8 cellular contexts compared by ENCODE assay signal in genomic region chr1:117121589-117122296, GRCh38. TPM values are rescaled to one million over a fixed set of nuclear protein-coding genes. Genes with fewer than 3 reads are reported as not detected.
DNase-seq lines count a peak whose midpoint lies in the region; ATAC-seq and TF ChIP-seq lines count a peak whose summit lies in the region.

TRIM45 (minus strand) TSS chr1:117121749; CDS start chr1:117121201, 548 bp downstream.

- H3K9me3 ChIP-seq in liver (ENCODE audit: control insufficient read depth in 4 of 4, low read length in 3 of 4), result no peaks in the 10 kb centered on the region

- H3K36me3 ChIP-seq in liver (ENCODE audit: control insufficient read depth in 4 of 4, insufficient read depth in 3 of 4, low read depth in 1 of 4, low read length in 3 of 4), result no peaks in the 10 kb centered on the region

- H3K4me1 ChIP-seq in liver (ENCODE audit: control insufficient read depth in 4 of 4, insufficient read depth in 4 of 4, low read length in 3 of 4), result peaks cover 5 to 30% (median 17%) of the 10 kb centered on the region in 4 donors

- TF ChIP-seq RAD21 in liver (IDR thresholded peaks at IDR 0.05), result peak; percentile 57 to 58

- DNase-seq in C1 segment of cervical spinal cord (lab: John Stamatoyannopoulos, UW) (peak; percentile 86 to 100 (median 98)), NCI-H526 treated with DMSO at 0.1 percent for 48 hours (lab: John Stamatoyannopoulos, UW) (peak; percentile 97), dermis microvascular lymphatic vessel endothelial cell (ENCODE audit: low read depth in 2 of 2) (peak; percentile 87 to 97)
- DNase-seq in activated CD4-positive, alpha-beta T cell treated with anti-CD3 and anti-CD28 coated beads, Interleukin-2, amount 50 U/mL, for 4 hours, result peak; percentile 82 to 83
- DNase-seq in stimulated activated CD4-positive, alpha-beta T cell treated with anti-CD3 and anti-CD28 coated beads, Interleukin-4, amount 100 ng/mL, for 1 hour, result peak; percentile 82

- peak within 1 kb of the TSS; percentile 54 to 71 for H3K27ac ChIP-seq in liver (ENCODE audit: low read depth in 1 of 2, low read length in 2 of 2)

- H3K4me3 ChIP-seq in liver (ENCODE audit: low read depth in 1 of 3, low read length in 3 of 3), result peak within 1 kb of the TSS; percentile 70 to 94 (median 79)

- no peaks in the 10 kb centered on the region for H3K27me3 ChIP-seq in liver (ENCODE audit: control insufficient read depth in 4 of 4, insufficient read depth in 4 of 4, low read length in 3 of 4)

- peak within 1 kb of the TSS; percentile 60 to 79 for H3K9ac ChIP-seq in liver (ENCODE audit: low read depth in 1 of 2, low read length in 2 of 2)

- WGBS in liver, result under 1% methylated on average over 70 of the region's 70 CpGs

- peak; percentile 53 for TF ChIP-seq CTCF in liver (IDR thresholded peaks at IDR 0.05; ENCODE audit: low read depth, low read length, missing input control)

- ATAC-seq in GM19324 (IDR thresholded peaks at IDR 0.05; ENCODE audit: low FRiP score, unreplicated experiment), result peak; percentile 92
- ATAC-seq in HG03460 (IDR thresholded peaks at IDR 0.05; ENCODE audit: unreplicated experiment), result peak; percentile 85

TF ChIP-seq in liver, 16 proteins besides CTCF, POLR2A, EP300 and RAD21:
- TF ChIP-seq REST (IDR thresholded peaks at IDR 0.05) (peak; percentile 27), ZBTB33 (IDR thresholded peaks at IDR 0.05) (no peak), FOXA1 (IDR thresholded peaks at IDR 0.05) (peak; percentile 43), TAF1 (conservative IDR thresholded peaks at IDR 0.05) (peak; percentile 36), MAX (IDR thresholded peaks at IDR 0.05) (peak; percentile 70), EGR1 (IDR thresholded peaks at IDR 0.05; ENCODE audit: low read depth in 2 of 2) (peak in 1 of 2 donors; percentile 51), HNF4G (IDR thresholded peaks at IDR 0.05) (no peak), HNF4A (conservative IDR thresholded peaks at IDR 0.05) (peak in 1 of 2 donors; percentile 35), RXRA (IDR thresholded peaks at IDR 0.05) (peak in 1 of 2 donors; percentile 22), ATF3 (IDR thresholded peaks at IDR 0.05) (no peak), YY1 (IDR thresholded peaks at IDR 0.05) (peak; percentile 57), JUND (IDR thresholded peaks at IDR 0.05) (peak in 1 of 2 donors; percentile 29), SP1 (IDR thresholded peaks at IDR 0.05) (peak; percentile 81), FOXA2 (IDR thresholded peaks at IDR 0.05) (no peak), NR2F2 (IDR thresholded peaks at IDR 0.05) (peak; percentile 14), GABPA (IDR thresholded peaks at IDR 0.05 in 1 of 2, conservative IDR thresholded peaks at IDR 0.05 in 1 of 2) (no peak)
TF ChIP-seq in liver: peak in this region for 11.

RNA-seq across cellular contexts. Expression of gene TRIM45, which starts in this region (rescaled TPM):
- total RNA-seq in dermis microvascular lymphatic vessel endothelial cell (0.90 and 2.1 TPM in 2 replicates), liver (1 to 10 TPM in 1 of 2 donors, under 1 TPM in 1; 0.59 to 1.5 TPM)
- polyA plus RNA-seq in liver, result under 1 TPM; 0.28 to 0.44 TPM

Comparison
In these comparisons a context has a peak if more than half of its experiments do, and no peak if none do; other contexts are left out.
1. Peak in every context shown above with its lines: DNase-seq, ATAC-seq, H3K4me3 ChIP-seq and H3K27ac ChIP-seq.